Comparison of ENCODE assay signal across 28 cellular contexts in the genomic region with DNA sequence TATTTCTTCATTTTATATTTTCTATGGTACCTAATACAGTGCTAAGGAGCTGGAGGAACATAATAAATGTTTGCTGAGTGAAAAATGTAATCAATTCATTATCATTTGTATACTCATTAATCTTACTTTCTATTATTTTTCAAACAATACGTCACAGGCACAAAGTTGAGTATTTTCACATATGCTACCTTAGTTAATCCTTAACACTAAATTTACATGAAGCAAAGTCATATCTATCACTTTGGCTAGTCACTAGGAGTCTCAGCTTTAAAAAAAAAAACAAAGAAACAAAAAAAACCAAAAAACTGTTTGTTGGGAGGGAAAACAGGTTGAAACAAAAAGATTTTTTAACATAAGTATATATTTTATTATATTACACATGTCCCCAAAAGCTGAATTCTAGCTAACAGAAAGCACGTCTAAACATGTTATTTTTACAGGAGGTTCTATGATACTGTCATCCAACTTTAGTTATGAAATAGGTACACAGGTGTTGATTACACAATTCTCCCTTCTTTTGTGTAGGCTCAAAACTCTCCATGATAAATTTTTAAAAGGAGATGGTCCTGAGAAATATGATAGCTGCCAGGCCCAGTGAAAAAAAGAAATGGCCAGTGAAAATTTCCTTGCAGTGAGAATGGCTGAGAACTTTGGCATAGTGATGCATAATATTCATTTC. TPM values are rescaled to one million over a fixed set of nuclear protein-coding genes. Genes with fewer than 3 reads are reported as not detected.
DNase-seq lines count a peak whose midpoint lies in the region; ATAC-seq and TF ChIP-seq lines count a peak whose summit lies in the region.
"Had no signal": no experiment of that assay in that cellular context is flagged by ENCODE, and none has a peak within 500 bp of the region (broad histone marks: within the 10 kb centered on the region; RNA-seq: fewer than 3 reads in every experiment).

No MANE protein-coding gene starts in this region.

- peaks cover 0 to 2% of the 10 kb centered on the region in 2 donors for H3K36me3 ChIP-seq in body of pancreas (replicated peaks in 1 of 2; ENCODE audit: insufficient read depth in 1 of 2, low read depth in 2 of 2)

- H3K27ac ChIP-seq in body of pancreas (peak overlapping the region in 3 of 4 donors; percentile 4 to 76 (median 39)), epithelial cell of prostate (peak overlapping the region; percentile 47)
- H3K27ac ChIP-seq: A549; BLaER1 treated with 17β-estradiol and CSF1 and Interleukin-3, amounts not matched to agents 10 nM and 100 nM; PC-9; SK-N-MC had no signal

- TF ChIP-seq CTCF in body of pancreas (IDR thresholded peaks at IDR 0.05) = no peak

- ATAC-seq in body of pancreas = peak; percentile 76
- ATAC-seq in left lobe of liver = peak; percentile 22
- no peak for ATAC-seq in stimulated activated effector memory CD8-positive, alpha-beta T cell treated with anti-CD3 and anti-CD28 coated beads, Interleukin-12 subunit alpha, Interleukin-12 subunit beta, amount 100 ng/mL, for 72 hours
- no peak for ATAC-seq in HG03432 (IDR thresholded peaks at IDR 0.05; ENCODE audit: unreplicated experiment)
- ATAC-seq: A549 had no signal

- no peaks in the 10 kb centered on the region for H3K9me3 ChIP-seq in body of pancreas
- H3K9me3 ChIP-seq: A549; BLaER1 treated with 17β-estradiol and CSF1 and Interleukin-3, amounts not matched to agents 10 nM and 100 nM; HAP-1 had no signal

- DNase-seq in body of pancreas (no peak), epithelial cell of prostate (ENCODE audit: low read depth, low spot score) (no peak), left lobe of liver (ENCODE audit: low spot score) (no peak), cerebellum (ENCODE audit: low spot score) (no peak), NCI-H446 (lab: John Stamatoyannopoulos, UW) (no peak), kidney tubule cell (ENCODE audit: low spot score) (no peak)
- no peak for DNase-seq in stimulated activated effector memory CD8-positive, alpha-beta T cell treated with anti-CD3 and anti-CD28 coated beads, Interleukin-12 subunit alpha, Interleukin-12 subunit beta, amount 100 ng/mL, for 72 hours (ENCODE audit: low spot score in 2 of 2)
- DNase-seq: AML-193; CD4-positive, alpha-beta T cell; COR-L47; DMS53; GOT3; HFFc6; Karpas-422; NCI-H1092 treated with DMSO at 0.1 percent for 48 hours; NCI-H1436; NCI-H187 treated with DMSO at 0.1 percent for 48 hours; NCI-H526 treated with DMSO at 0.1 percent for 48 hours; PC-9; RPMI8226; SHP77 treated with DMSO at 0.1 percent for 48 hours had no signal

- no peaks in the 10 kb centered on the region for H3K27me3 ChIP-seq in body of pancreas
- H3K27me3 ChIP-seq: BLaER1 treated with 17β-estradiol and CSF1 and Interleukin-3, amounts not matched to agents 10 nM and 100 nM had no signal

- H3K36me3 Mint-ChIP-seq in stimulated activated effector memory CD8-positive, alpha-beta T cell treated with anti-CD3 and anti-CD28 coated beads, Interleukin-12 subunit alpha, Interleukin-12 subunit beta, amount 100 ng/mL, for 72 hours = peaks cover 97% of the 10 kb centered on the region

- intact Hi-C loops in body of pancreas (cut with DNase I) = no loop called here

- WGBS in body of pancreas, 2 donors = 26 to 43% methylated on average over 2 of the region's 2 CpGs

- H3K4me1 Mint-ChIP-seq in stimulated activated effector memory CD8-positive, alpha-beta T cell treated with anti-CD3 and anti-CD28 coated beads, Interleukin-12 subunit alpha, Interleukin-12 subunit beta, amount 100 ng/mL, for 72 hours = no peaks in the 10 kb centered on the region

- H3K4me3 ChIP-seq in body of pancreas = no peak overlapping the region
- H3K4me3 ChIP-seq: A549; BLaER1 treated with 17β-estradiol and CSF1 and Interleukin-3, amounts not matched to agents 10 nM and 100 nM; HAP-1; PC-9; SK-N-MC had no signal

- H3K4me3 Mint-ChIP-seq in stimulated activated effector memory CD8-positive, alpha-beta T cell treated with anti-CD3 and anti-CD28 coated beads, Interleukin-12 subunit alpha, Interleukin-12 subunit beta, amount 100 ng/mL, for 72 hours = no peak overlapping the region
- H3K4me3 Mint-ChIP-seq: CD4-positive, alpha-beta T cell; HFFc6 had no signal

- peak overlapping the region; percentile 56 for H3K27ac Mint-ChIP-seq in stimulated activated effector memory CD8-positive, alpha-beta T cell treated with anti-CD3 and anti-CD28 coated beads, Interleukin-12 subunit alpha, Interleukin-12 subunit beta, amount 100 ng/mL, for 72 hours
- H3K27ac Mint-ChIP-seq: CD4-positive, alpha-beta T cell; HFFc6 had no signal

- TF ChIP-seq POLR2A in body of pancreas (IDR thresholded peaks at IDR 0.05) = no peak

- peaks cover 25% of the 10 kb centered on the region for H3K4me1 ChIP-seq in body of pancreas

- H3K9me3 Mint-ChIP-seq in stimulated activated effector memory CD8-positive, alpha-beta T cell treated with anti-CD3 and anti-CD28 coated beads, Interleukin-12 subunit alpha, Interleukin-12 subunit beta, amount 100 ng/mL, for 72 hours = no peaks in the 10 kb centered on the region
- H3K9me3 Mint-ChIP-seq: CD4-positive, alpha-beta T cell; HFFc6 had no signal

RNA-seq across cellular contexts. Expression of gene HPS5, which starts 14.3 kb away (rescaled TPM):
- 10 to 100 TPM in 1 of 2 donors, 1 to 10 TPM in 1; 8.3 to 47.5 TPM for total RNA-seq in body of pancreas
- total RNA-seq in left lobe of liver = 37.4 TPM
- 59.4 TPM for total RNA-seq in cerebellum

RNA-seq across cellular contexts. Expression of gene GTF2H1, which starts 14.8 kb away (rescaled TPM):
- total RNA-seq in body of pancreas = 10 to 100 TPM; 26.5 to 48.5 TPM
- total RNA-seq in left lobe of liver = 11.3 TPM
- 94.6 TPM for total RNA-seq in cerebellum

RNA-seq across cellular contexts. Expression of gene SAA1, which starts 41.5 kb away (rescaled TPM):
- total RNA-seq in body of pancreas (100 to 1,000 TPM in 1 of 2 donors, 10 to 100 TPM in 1; 24.1 to 450 TPM), left lobe of liver (34,062 TPM), cerebellum (not detected)
- total RNA-seq: CD4-positive, alpha-beta T cell; HT-29; NCI-H460; PC-9 had no signal

RNA-seq across cellular contexts. Expression of gene SAA2, which starts 59.1 kb away (rescaled TPM):
- 10 to 100 TPM in 1 of 2 donors, 1 to 10 TPM in 1; 9.3 to 18.1 TPM for total RNA-seq in body of pancreas
- 26,068 TPM for total RNA-seq in left lobe of liver
- total RNA-seq in cerebellum = not detected
- total RNA-seq: HFFc6, HT-29, NCI-H460, PC-9 had no signal

Comparison
In these comparisons a context has a peak if more than half of its experiments do, and no peak if none do; other contexts are left out.
1. ATAC-seq: peak in body of pancreas (single experiment) and left lobe of liver (single experiment); none in stimulated activated effector memory CD8-positive, alpha-beta T cell treated with anti-CD3 and anti-CD28 coated beads, Interleukin-12 subunit alpha, Interleukin-12 subunit beta, amount 100 ng/mL, for 72 hours (single experiment) and HG03432 (single experiment).
2. RNA of gene SAA1, which starts 41.5 kb away (total RNA-seq): 34,062 TPM in left lobe of liver (single experiment); 24.1 to 450 TPM in body of pancreas and not detected in cerebellum (single experiment); every median in the first group is over 10 times any median in the second.